Comparison of ENCODE assay signal across 26 cellular contexts in the genomic region with DNA sequence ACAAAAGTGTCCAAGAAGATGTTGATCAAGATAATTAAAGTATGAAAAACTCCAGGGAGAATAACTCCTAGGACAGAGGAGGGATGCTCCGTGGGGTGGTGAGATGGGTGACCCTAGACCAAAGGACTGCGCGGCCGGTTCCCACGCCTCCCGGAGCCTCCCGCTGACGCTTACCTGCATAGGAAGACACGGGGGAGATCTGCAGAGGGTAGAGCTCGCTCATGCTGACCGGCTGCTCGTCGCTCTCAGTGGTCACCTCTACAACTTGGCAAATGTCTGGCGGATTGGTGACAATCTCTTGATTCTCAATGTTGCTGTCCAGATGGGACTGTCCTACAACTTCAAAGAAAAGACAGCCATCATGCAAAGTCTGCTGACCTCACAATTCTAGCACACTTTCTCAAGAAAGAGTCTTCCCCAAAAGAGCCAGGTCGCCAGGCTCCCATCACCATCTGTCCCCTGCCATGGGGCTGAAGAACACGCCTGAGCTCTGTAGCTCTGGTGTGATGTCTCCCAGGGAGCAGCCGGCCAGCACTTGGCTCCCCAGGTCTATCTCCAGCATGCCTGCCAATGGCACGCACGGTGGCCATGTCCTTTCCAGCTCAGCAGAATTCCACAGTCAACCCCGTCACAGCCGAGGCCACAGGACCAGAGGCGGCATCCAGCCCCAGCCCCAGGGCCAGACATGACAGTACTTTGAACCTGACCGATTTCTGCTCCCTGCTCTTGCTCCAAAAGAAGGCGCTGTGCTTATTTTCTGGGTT.
DNase-seq lines count a peak whose midpoint lies in the region; ATAC-seq, FAIRE-seq and TF ChIP-seq lines count a peak whose summit lies in the region.
"Had no signal": no experiment of that assay in that cellular context is flagged by ENCODE, and none has a peak within 500 bp of the region (broad histone marks: within the 10 kb centered on the region; RNA-seq: fewer than 3 reads in every experiment).

No MANE protein-coding gene starts in this region.

- H3K36me3 ChIP-seq in ACC112 (ENCODE audit: insufficient read depth, low read length) (peaks cover 43% of the 10 kb centered on the region), IMR-90 (ENCODE audit: control insufficient read depth, insufficient read depth, low read length) (peaks cover 40% of the 10 kb centered on the region), neutrophil (peaks cover 79% of the 10 kb centered on the region)

- dilution Hi-C loops in IMR-90 (cut with HindIII; ENCODE audit: low sequenced_read_pairs, unreplicated experiment) = no loop called here

- H3K4me1 Mint-ChIP-seq in dendritic cell treated with granulocyte-macrophage colony-stimulating factor and Interleukin-4, amounts not matched to agents 40 ng/mL and 50 ng/mL, for 4 days (ENCODE audit: low read depth) = peaks cover 53% of the 10 kb centered on the region

- H4K91ac ChIP-seq in IMR-90 (ENCODE audit: insufficient read depth, low read depth, low read length) = no peak overlapping the region; the same call in 1 of the 2 replicates

- in situ Hi-C loops in IMR-90 (cut with MboI; ENCODE audit: low sequenced_read_pairs) = no loop called here

- peaks cover 99% of the 10 kb centered on the region for H3K36me3 Mint-ChIP-seq in dendritic cell treated with granulocyte-macrophage colony-stimulating factor and Interleukin-4, amounts not matched to agents 40 ng/mL and 50 ng/mL, for 4 days (ENCODE audit: low read depth)

- CTCF ChIA-PET in IMR-90 (lab: Yijun Ruan, JAX) = no interaction called here

- H3K27ac ChIP-seq in ACC112 (ENCODE audit: low read depth, low read length) (peak overlapping the region; percentile 97), IMR-90 (ENCODE audit: insufficient read depth, low read length) (no peak overlapping the region), neutrophil (peak overlapping the region; percentile 28)
- H3K27ac ChIP-seq: parathyroid adenoma, sigmoid colon, suprapubic skin, WERI-Rb-1 had no signal

- H2AK9ac ChIP-seq in IMR-90 (replicated peaks; ENCODE audit: low read depth, low read length, poor library complexity) = no peak overlapping the region

- TF ChIP-seq CTCF in IMR-90 (conservative IDR thresholded peaks at IDR 0.05; ENCODE audit: low read depth, low read length) (no peak), neutrophil (IDR thresholded peaks at IDR 0.05) (no peak), D721Med (IDR thresholded peaks at IDR 0.05; ENCODE audit: insufficient read depth, missing control alignments) (no peak)

- H3K14ac ChIP-seq in IMR-90 (replicated peaks; ENCODE audit: low read depth, low read length) = no peak overlapping the region

- no peak overlapping the region for H2BK20ac ChIP-seq in IMR-90 (ENCODE audit: low read depth, low read length)

- no TSS peak for BruUV-seq in IMR-90 (replicated peaks; lab: Mats Ljungman, UMichigan)

- H2BK120ac ChIP-seq in IMR-90 (ENCODE audit: low read depth, low read length) = no peak overlapping the region; the same call in 1 of the 2 replicates

- H3K4me1 ChIP-seq in ACC112 (ENCODE audit: control insufficient read depth, insufficient read depth, low read length, unreplicated experiment) = peaks cover 34% of the 10 kb centered on the region
- peaks cover 13% of the 10 kb centered on the region for H3K4me1 ChIP-seq in IMR-90 (ENCODE audit: control insufficient read depth, insufficient read depth, low read length)
- peaks cover 36 to 39% of the 10 kb centered on the region in 2 experiments for H3K4me1 ChIP-seq in neutrophil (ENCODE audit: control insufficient read depth in 1 of 2, insufficient read depth in 1 of 2, low read depth in 1 of 2, low read length in 1 of 2)
- H3K4me1 ChIP-seq: parathyroid adenoma had no signal

- DNase-seq in IMR-90 = no peak
- DNase-seq in D721Med (ENCODE audit: insufficient read length, low spot score) = no peak
- no peak for DNase-seq in NCI-H146 (lab: John Stamatoyannopoulos, UW)
- DNase-seq in NCI-H187 (lab: John Stamatoyannopoulos, UW) = no peak
- no peak for DNase-seq in stimulated activated CD4-positive, alpha-beta T cell treated with anti-CD3 and anti-CD28 coated beads, Interleukin-2, amount 100 ng/mL, for 48 hours
- DNase-seq: activated effector memory CD4-positive, alpha-beta T cell treated with anti-CD3 and anti-CD28 coated beads, Interleukin-2, amount 50 U/mL, for 16 hours; amygdala; CD4-positive, CD25-positive, alpha-beta regulatory T cell; DMS 273 treated with DMSO at 0.1 percent for 48 hours; glutamatergic neuron; H7; KBM-7; left colon; natural killer cell; NCI-H1436 treated with DMSO at 0.1 percent for 48 hours; NCI-H2171 treated with DMSO at 0.1 percent for 48 hours; sigmoid colon; WERI-Rb-1 had no signal

- H3K4me2 ChIP-seq in IMR-90 (ENCODE audit: low read depth, low read length) = no peak overlapping the region

- POLR2A ChIA-PET in IMR-90 (lab: Charles Lee; ENCODE audit: unreplicated experiment) = no interaction called here

- H2AK5ac ChIP-seq in IMR-90 (ENCODE audit: low read depth, low read length) = peak overlapping the region; percentile 56

- H3K4me3 ChIP-seq in ACC112 (ENCODE audit: low read depth, low read length) (no peak overlapping the region), IMR-90 (ENCODE audit: insufficient read depth, low read depth, low read length) (no peak overlapping the region), neutrophil (ENCODE audit: low read depth in 1 of 2, low read length in 1 of 2) (no peak overlapping the region)
- H3K4me3 ChIP-seq: sigmoid colon, suprapubic skin had no signal

- H3K9me3 Mint-ChIP-seq in dendritic cell treated with granulocyte-macrophage colony-stimulating factor and Interleukin-4, amounts not matched to agents 40 ng/mL and 50 ng/mL, for 4 days = no peaks in the 10 kb centered on the region
- H3K9me3 Mint-ChIP-seq: CD4-positive, CD25-positive, alpha-beta regulatory T cell; natural killer cell had no signal

- no peak overlapping the region for H4K5ac ChIP-seq in IMR-90 (ENCODE audit: low read depth, low read length)

- H2AFZ ChIP-seq in ACC112 (ENCODE audit: low read length, unreplicated experiment) (no peak overlapping the region), IMR-90 (replicated peaks; ENCODE audit: low read length, poor library complexity) (no peak overlapping the region)
- H2AFZ ChIP-seq: parathyroid adenoma had no signal

- H3K23ac ChIP-seq in IMR-90 (ENCODE audit: low read depth, low read length) = no peak overlapping the region

- peaks cover 8 to 32% of the 10 kb centered on the region in 2 experiments; a peak in 3 of 4 replicates for H3K79me1 ChIP-seq in IMR-90 (ENCODE audit: low read depth in 1 of 2, low read length in 2 of 2)

- H2BK15ac ChIP-seq in IMR-90 (ENCODE audit: low read depth, low read length) = no peak overlapping the region; the same call in 2 of the 3 replicates

- peaks cover 11% of the 10 kb centered on the region; the same call in 1 of the 2 replicates for H3K9me1 ChIP-seq in IMR-90 (ENCODE audit: insufficient read depth, low read length)

- peak overlapping the region; percentile 35 for H3K18ac ChIP-seq in IMR-90 (ENCODE audit: low read depth, low read length)

- H3K9ac ChIP-seq in IMR-90 (ENCODE audit: low read depth, low read length) = no peak overlapping the region
- H3K9ac ChIP-seq: parathyroid adenoma had no signal

- H3K27me3 ChIP-seq in ACC112 (ENCODE audit: insufficient read depth, low read length) (no peaks in the 10 kb centered on the region), IMR-90 (ENCODE audit: control insufficient read depth, insufficient read depth, low read length) (no peaks in the 10 kb centered on the region), neutrophil (no peaks in the 10 kb centered on the region)
- H3K27me3 ChIP-seq: sigmoid colon, suprapubic skin had no signal

- H3K27ac Mint-ChIP-seq in dendritic cell treated with granulocyte-macrophage colony-stimulating factor and Interleukin-4, amounts not matched to agents 40 ng/mL and 50 ng/mL, for 4 days = peak overlapping the region; percentile 35

- H3K79me2 ChIP-seq in ACC112 (ENCODE audit: control insufficient read depth, insufficient read depth, low read length, unreplicated experiment) = no peaks in the 10 kb centered on the region
- H3K79me2 ChIP-seq: parathyroid adenoma had no signal

- H3K9me3 ChIP-seq in IMR-90 (ENCODE audit: control insufficient read depth, insufficient read depth, low read length) = 0 out of 2 replicates have a peak, but pooled peaks cover 2% of the 10 kb centered on the region
- no peaks in the 10 kb centered on the region for H3K9me3 ChIP-seq in neutrophil
- H3K9me3 ChIP-seq: sigmoid colon, suprapubic skin had no signal

- H4K20me1 ChIP-seq in IMR-90 (ENCODE audit: insufficient read depth, low read length) = no peaks in the 10 kb centered on the region

- peak overlapping the region; percentile 14 for H3K4ac ChIP-seq in IMR-90 (ENCODE audit: low read depth, low read length)

- FAIRE-seq in D721Med (lab: Jason Lieb, UNC) = no peak
- FAIRE-seq: endometrium, GM18507 had no signal

- H4K8ac ChIP-seq in IMR-90 (ENCODE audit: low read depth in 2 of 2, low read length in 2 of 2) = no peak overlapping the region

- intact Hi-C loops in IMR-90 (cut with micrococcal nuclease) = no loop called here
- intact Hi-C loops in dendritic cell treated with granulocyte-macrophage colony-stimulating factor and Interleukin-4, amounts not matched to agents 40 ng/mL and 50 ng/mL, for 4 days (cut with micrococcal nuclease) = no loop called here

- H3K4me3 Mint-ChIP-seq in dendritic cell treated with granulocyte-macrophage colony-stimulating factor and Interleukin-4, amounts not matched to agents 40 ng/mL and 50 ng/mL, for 4 days = no peak overlapping the region
- H3K4me3 Mint-ChIP-seq: CD4-positive, CD25-positive, alpha-beta regulatory T cell; natural killer cell had no signal

- no peak for TF ChIP-seq RAD21 in IMR-90 (IDR thresholded peaks at IDR 0.05; ENCODE audit: low read length)

- 98% methylated on average over 17 of the region's 24 CpGs; no CpG with 5 or more reads in 1 of the 2 experiments for WGBS in IMR-90 (ENCODE audit: extremely low coverage in 2 of 2, insufficient read length in 1 of 2), 2 experiments

- H3K27me3 Mint-ChIP-seq in dendritic cell treated with granulocyte-macrophage colony-stimulating factor and Interleukin-4, amounts not matched to agents 40 ng/mL and 50 ng/mL, for 4 days = no peaks in the 10 kb centered on the region
- H3K27me3 Mint-ChIP-seq: CD4-positive, CD25-positive, alpha-beta regulatory T cell had no signal

- H2BK5ac ChIP-seq in IMR-90 (ENCODE audit: low read depth, low read length, poor library complexity, severe bottlenecking) = no peak overlapping the region

- TF ChIP-seq POLR2A in IMR-90 (IDR thresholded peaks at IDR 0.05; ENCODE audit: low read depth, low read length) = no peak

- ATAC-seq in IMR-90 (ENCODE audit: low read depth) = no peak
- ATAC-seq: left colon, natural killer cell, SK-N-SH treated with all-trans-retinoic acid at 6 μM for 48 hours had no signal

- no peak overlapping the region; the same call in 1 of the 2 replicates for H3K56ac ChIP-seq in IMR-90 (ENCODE audit: extremely low read depth, insufficient read depth, low read length)
